In the genomic region with DNA sequence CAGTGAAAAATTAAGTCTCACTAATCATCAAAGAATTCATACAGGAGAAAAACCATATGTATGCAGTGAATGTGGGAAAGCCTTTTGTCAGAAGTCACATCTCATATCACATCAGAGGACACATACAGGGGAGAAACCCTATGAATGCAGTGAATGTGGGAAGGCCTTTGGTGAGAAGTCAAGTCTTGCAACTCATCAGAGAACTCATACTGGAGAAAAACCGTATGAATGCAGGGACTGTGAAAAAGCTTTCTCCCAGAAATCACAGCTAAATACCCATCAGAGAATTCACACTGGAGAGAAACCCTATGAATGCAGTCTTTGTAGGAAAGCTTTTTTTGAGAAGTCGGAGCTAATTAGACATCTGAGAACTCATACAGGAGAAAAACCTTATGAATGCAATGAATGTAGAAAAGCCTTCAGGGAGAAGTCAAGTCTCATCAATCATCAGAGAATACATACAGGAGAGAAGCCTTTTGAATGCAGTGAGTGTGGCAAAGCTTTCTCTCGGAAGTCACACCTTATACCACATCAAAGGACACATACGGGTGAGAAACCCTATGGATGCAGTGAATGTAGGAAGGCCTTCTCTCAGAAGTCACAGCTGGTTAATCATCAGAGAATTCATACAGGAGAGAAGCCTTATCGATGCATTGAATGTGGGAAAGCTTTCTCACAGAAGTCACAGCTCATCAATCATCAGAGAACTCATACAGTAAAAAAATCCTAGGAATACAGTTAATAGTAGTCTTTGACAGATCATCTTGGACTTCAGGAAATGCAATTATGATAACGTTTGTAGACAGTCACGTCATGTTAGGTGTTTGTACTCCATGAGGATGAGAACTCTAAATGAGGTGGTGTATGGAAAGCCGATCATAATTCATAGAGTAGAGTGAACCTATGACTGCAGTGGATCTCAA, we compare ENCODE assay signal across 1 cellular context.
TF ChIP-seq lines count a peak whose summit lies in the region.

No MANE protein-coding gene starts in this region.

TF ChIP-seq in IMR-90, 13 proteins besides CTCF, POLR2A, EP300 and RAD21:
- TF ChIP-seq MAFK (IDR thresholded peaks at IDR 0.05; ENCODE audit: low read depth, low read length) (no peak), NFE2L2 (IDR thresholded peaks at IDR 0.05; ENCODE audit: low read depth, low read length) (no peak), MXI1 (IDR thresholded peaks at IDR 0.05; ENCODE audit: borderline replicate concordance, low read depth, low read length) (no peak), CHD1 (IDR thresholded peaks at IDR 0.05; ENCODE audit: low read depth, low read length) (no peak), RFX5 (IDR thresholded peaks at IDR 0.05; ENCODE audit: low read depth, low read length) (no peak), BHLHE40 (IDR thresholded peaks at IDR 0.05; ENCODE audit: low read depth, low read length) (no peak), CEBPB (IDR thresholded peaks at IDR 0.05; ENCODE audit: low read depth, low read length) (no peak), FOS (IDR thresholded peaks at IDR 0.05; ENCODE audit: low read depth, low read length) (no peak), SMC3 (IDR thresholded peaks at IDR 0.05; ENCODE audit: low read depth, low read length) (no peak), RCOR1 (IDR thresholded peaks at IDR 0.05; ENCODE audit: insufficient replicate concordance, low read length) (no peak), MAZ (IDR thresholded peaks at IDR 0.05; ENCODE audit: borderline replicate concordance, low read depth, low read length) (no peak)
- TF ChIP-seq, protein P1, sequence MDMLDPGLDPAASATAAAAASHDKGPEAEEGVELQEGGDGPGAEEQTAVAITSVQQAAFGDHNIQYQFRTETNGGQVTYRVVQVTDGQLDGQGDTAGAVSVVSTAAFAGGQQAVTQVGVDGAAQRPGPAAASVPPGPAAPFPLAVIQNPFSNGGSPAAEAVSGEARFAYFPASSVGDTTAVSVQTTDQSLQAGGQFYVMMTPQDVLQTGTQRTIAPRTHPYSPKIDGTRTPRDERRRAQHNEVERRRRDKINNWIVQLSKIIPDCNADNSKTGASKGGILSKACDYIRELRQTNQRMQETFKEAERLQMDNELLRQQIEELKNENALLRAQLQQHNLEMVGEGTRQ (IDR thresholded peaks at IDR 0.05; ENCODE audit: low read depth, low read length) = no peak
- TF ChIP-seq, protein P2, sequence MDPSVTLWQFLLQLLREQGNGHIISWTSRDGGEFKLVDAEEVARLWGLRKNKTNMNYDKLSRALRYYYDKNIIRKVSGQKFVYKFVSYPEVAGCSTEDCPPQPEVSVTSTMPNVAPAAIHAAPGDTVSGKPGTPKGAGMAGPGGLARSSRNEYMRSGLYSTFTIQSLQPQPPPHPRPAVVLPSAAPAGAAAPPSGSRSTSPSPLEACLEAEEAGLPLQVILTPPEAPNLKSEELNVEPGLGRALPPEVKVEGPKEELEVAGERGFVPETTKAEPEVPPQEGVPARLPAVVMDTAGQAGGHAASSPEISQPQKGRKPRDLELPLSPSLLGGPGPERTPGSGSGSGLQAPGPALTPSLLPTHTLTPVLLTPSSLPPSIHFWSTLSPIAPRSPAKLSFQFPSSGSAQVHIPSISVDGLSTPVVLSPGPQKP (IDR thresholded peaks at IDR 0.05; ENCODE audit: borderline replicate concordance, low read depth, low read length) = no peak
